16 cellular contexts compared by ENCODE assay signal in the genomic region with DNA sequence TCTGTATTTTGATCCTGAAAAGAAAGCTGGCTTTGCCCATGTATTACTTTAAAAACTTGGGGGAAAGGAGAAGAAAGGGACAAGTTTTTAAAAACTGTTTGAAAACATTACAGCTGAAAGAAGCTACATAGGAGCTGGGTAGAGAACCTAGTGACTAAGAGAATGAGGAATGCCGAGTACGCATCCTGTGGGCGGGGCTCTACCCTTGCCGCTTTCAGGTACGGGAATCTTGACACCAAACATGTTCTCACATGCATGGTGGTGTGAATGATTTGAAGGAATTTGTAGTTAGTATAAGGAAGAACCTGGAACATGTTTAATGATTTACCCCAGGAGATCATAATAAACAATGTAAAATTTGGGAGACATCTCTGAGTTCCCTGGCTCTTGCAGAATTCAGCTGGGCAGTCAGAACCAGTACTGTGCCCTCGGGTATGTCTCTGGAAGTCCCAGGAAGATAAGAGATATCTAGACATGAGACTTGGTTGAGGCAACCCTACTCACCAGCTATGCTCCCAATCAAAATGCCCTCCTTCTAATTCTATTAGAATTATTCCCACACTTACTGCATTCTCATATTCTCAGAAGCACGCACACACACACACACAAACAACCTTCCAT. TPM values are rescaled to one million over a fixed set of nuclear protein-coding genes. Genes with fewer than 3 reads are reported as not detected.
DNase-seq lines count a peak whose midpoint lies in the region; ATAC-seq, FAIRE-seq and TF ChIP-seq lines count a peak whose summit lies in the region.
"Had no signal": no experiment of that assay in that cellular context is flagged by ENCODE, and none has a peak within 500 bp of the region (broad histone marks: within the 10 kb centered on the region; RNA-seq: fewer than 3 reads in every experiment).

No MANE protein-coding gene starts in this region.

- H3K27ac Mint-ChIP-seq in glutamatergic neuron (ENCODE audit: unreplicated experiment), result no peak overlapping the region
- H3K27ac Mint-ChIP-seq: activated naive CD8-positive, alpha-beta T cell treated with anti-CD3 and anti-CD28 coated beads for 36 hours; IgD-negative memory B cell had no signal

- in situ Hi-C loops in KBM-7 (cut with MboI; ENCODE audit: low pct_unique_long_range_greater_than_20kb, low sequenced_read_pairs), result no loop called here

- H3K36me3 Mint-ChIP-seq in glutamatergic neuron (ENCODE audit: unreplicated experiment), result no peaks in the 10 kb centered on the region
- H3K36me3 Mint-ChIP-seq: activated naive CD8-positive, alpha-beta T cell treated with anti-CD3 and anti-CD28 coated beads for 36 hours; IgD-negative memory B cell had no signal

- no peaks in the 10 kb centered on the region for H3K27me3 Mint-ChIP-seq in glutamatergic neuron (ENCODE audit: unreplicated experiment)

- peak; percentile 72 for DNase-seq in ELR (ENCODE audit: low read depth)
- DNase-seq in NCI-H460 (ENCODE audit: extremely low read depth, low read depth), result peak; percentile 37
- DNase-seq in epithelial cell of esophagus (ENCODE audit: low read depth), result peak; percentile 99
- no peak for DNase-seq in pancreas
- no peak for DNase-seq in NCI-H1092 treated with DMSO at 0.1 percent for 48 hours (lab: John Stamatoyannopoulos, UW)
- DNase-seq in tibial artery, result no peak
- DNase-seq in glutamatergic neuron, result no peak
- no peak for DNase-seq in KBM-7
- DNase-seq: activated naive CD8-positive, alpha-beta T cell treated with anti-CD3 and anti-CD28 coated beads for 36 hours; colonic mucosa; kidney; stimulated activated CD4-positive, alpha-beta T cell treated with anti-CD3 and anti-CD28 coated beads, Interleukin-4, amount 100 ng/mL, for 24 hours; stimulated activated naive CD4-positive, alpha-beta T cell had no signal

- peak in 3 of 4 donors; percentile 35 to 67 (median 49) for ATAC-seq in pancreas

- H3K4me1 ChIP-seq in pancreas (no peaks in the 10 kb centered on the region), tibial artery (no peaks in the 10 kb centered on the region)
- H3K4me1 ChIP-seq: colonic mucosa had no signal

- no peaks in the 10 kb centered on the region for H3K9me3 Mint-ChIP-seq in glutamatergic neuron (ENCODE audit: unreplicated experiment)
- H3K9me3 Mint-ChIP-seq: activated naive CD8-positive, alpha-beta T cell treated with anti-CD3 and anti-CD28 coated beads for 36 hours; IgD-negative memory B cell had no signal

- WGBS in pancreas, 2 donors, result 54 to 56% methylated on average over 7 of the region's 7 CpGs

- no peak overlapping the region for H3K4me3 Mint-ChIP-seq in glutamatergic neuron (ENCODE audit: unreplicated experiment)
- H3K4me3 Mint-ChIP-seq: activated naive CD8-positive, alpha-beta T cell treated with anti-CD3 and anti-CD28 coated beads for 36 hours; IgD-negative memory B cell had no signal

- H3K4me3 ChIP-seq in epithelial cell of esophagus (ENCODE audit: low read length), result peak overlapping the region; percentile 6
- H3K4me3 ChIP-seq in pancreas, result no peak overlapping the region
- no peak overlapping the region for H3K4me3 ChIP-seq in tibial artery
- H3K4me3 ChIP-seq: colonic mucosa had no signal

- H3K9me3 ChIP-seq in pancreas (no peaks in the 10 kb centered on the region), tibial artery (no peaks in the 10 kb centered on the region)
- H3K9me3 ChIP-seq: colonic mucosa had no signal

- peaks cover 0 to 3% (median 0%) of the 10 kb centered on the region in 4 donors for H3K27me3 ChIP-seq in pancreas
- H3K27me3 ChIP-seq in tibial artery, result peaks cover 0 to 7% of the 10 kb centered on the region in 2 donors
- H3K27me3 ChIP-seq: colonic mucosa had no signal

- H3K36me3 ChIP-seq in pancreas (no peaks in the 10 kb centered on the region), tibial artery (no peaks in the 10 kb centered on the region)
- H3K36me3 ChIP-seq: colonic mucosa had no signal

- H3K4me1 Mint-ChIP-seq in glutamatergic neuron (ENCODE audit: low read depth, unreplicated experiment), result no peaks in the 10 kb centered on the region

- TF ChIP-seq CTCF in epithelial cell of esophagus (IDR thresholded peaks at IDR 0.05; ENCODE audit: insufficient read depth, low read depth, low read length, missing control alignments), result no peak
- TF ChIP-seq CTCF in pancreas (IDR thresholded peaks at IDR 0.05), result no peak
- no peak for TF ChIP-seq CTCF in tibial artery (IDR thresholded peaks at IDR 0.05)
- TF ChIP-seq CTCF in glutamatergic neuron (IDR thresholded peaks at IDR 0.05; ENCODE audit: partially characterized antibody, unreplicated experiment), result no peak

- H3K27ac ChIP-seq in pancreas, result no peak overlapping the region
- H3K27ac ChIP-seq in tibial artery, result no peak overlapping the region
- H3K27ac ChIP-seq: C4-2B, colonic mucosa, VCaP had no signal

- no peak for FAIRE-seq in pancreas (lab: Jason Lieb, UNC)
- FAIRE-seq: kidney had no signal

- intact Hi-C loops in pancreas (cut with DNase I), result no loop called here
- intact Hi-C loops in tibial artery (cut with DNase I; ENCODE audit: low total_unique reads), result no loop called here

RNA-seq across cellular contexts. Expression of gene TGFA, which starts 16.5 kb away (rescaled TPM):
- total RNA-seq in NCI-H460 (2014; rRNA removed; shearing (Covaris generic)), result 0.64 and 1.3 TPM in 2 replicates
- polyA plus RNA-seq in NCI-H460 (2014; cell fraction: nucleus; rRNA removed), result 0.06 TPM in 1 of 2 replicates, not detected in the other
- total RNA-seq in pancreas (10 to 100 TPM in 2 of 6 donors, 1 to 10 TPM in 4; 5.1 to 13.2 (median 7.7) TPM), glutamatergic neuron (ENCODE audit: unreplicated experiment) (4.7 TPM)
- 1 to 10 TPM; 3.8 TPM for polyA plus RNA-seq in pancreas

Comparison
In these comparisons a context has a peak if more than half of its experiments do, and no peak if none do; other contexts are left out.
1. DNase-seq: peak in ELR (single experiment), NCI-H460 (single experiment) and epithelial cell of esophagus (single experiment); none in pancreas (0 of 6), NCI-H1092 treated with DMSO at 0.1 percent for 48 hours (single experiment), tibial artery (0 of 2), glutamatergic neuron (single experiment) and KBM-7 (single experiment).